11 cellular contexts compared by ENCODE assay signal in the genomic region with DNA sequence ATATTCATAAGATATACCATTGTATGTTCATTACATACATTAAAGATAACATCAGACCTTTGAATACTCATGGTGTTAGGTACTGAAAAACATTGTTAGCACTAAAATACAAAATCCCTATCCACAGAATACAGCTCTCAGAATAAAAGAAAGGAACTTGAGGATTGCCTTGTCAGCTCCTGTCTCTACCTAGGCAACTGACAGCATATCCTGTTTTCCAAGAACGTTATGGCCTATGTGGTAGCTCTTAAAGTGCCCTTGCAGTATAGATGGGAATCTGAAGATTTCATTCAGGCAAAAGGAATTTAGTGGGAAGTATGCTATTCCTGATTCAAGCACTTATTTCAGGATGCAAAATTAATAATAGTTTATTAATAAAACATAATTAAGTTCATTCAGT. TPM values are rescaled to one million over a fixed set of nuclear protein-coding genes. Genes with fewer than 3 reads are reported as not detected.
DNase-seq lines count a peak whose midpoint lies in the region; ATAC-seq and TF ChIP-seq lines count a peak whose summit lies in the region.
"Had no signal": no experiment of that assay in that cellular context is flagged by ENCODE, and none has a peak within 500 bp of the region (broad histone marks: within the 10 kb centered on the region; RNA-seq: fewer than 3 reads in every experiment).

No MANE protein-coding gene starts in this region.

- peaks cover 21 to 49% (median 30%) of the 10 kb centered on the region in 4 donors for H3K4me1 Mint-ChIP-seq in CD4-positive, alpha-beta memory T cell

- H3K27ac Mint-ChIP-seq in CD4-positive, alpha-beta memory T cell = peak overlapping the region in 1 of 7 donors; percentile 97

- ATAC-seq in Right ventricle myocardium inferior = no peak
- ATAC-seq in HG03097 (IDR thresholded peaks at IDR 0.05; ENCODE audit: low FRiP score, unreplicated experiment) = no peak

- peak overlapping the region in 1 of 2 donors; percentile 98 for H3K4me3 ChIP-seq in right atrium auricular region
- H3K4me3 ChIP-seq in adipocyte (ENCODE audit: low read length) = peak overlapping the region; percentile 99
- H3K4me3 ChIP-seq in liver (ENCODE audit: low read depth in 1 of 3, low read length in 3 of 3) = no peak overlapping the region
- peak overlapping the region in 1 of 2 donors; percentile 94 for H3K4me3 ChIP-seq in uterus
- H3K4me3 ChIP-seq in CD4-positive, alpha-beta memory T cell (ENCODE audit: low read length in 2 of 2) = no peak overlapping the region

- H3K9me3 Mint-ChIP-seq in CD4-positive, alpha-beta memory T cell = peaks cover 0 to 3% (median 0%) of the 10 kb centered on the region in 8 donors
- H3K9me3 Mint-ChIP-seq: central memory CD8-positive, alpha-beta T cell; stimulated activated naive CD8-positive, alpha-beta T cell treated with anti-CD3 and anti-CD28 coated beads, Interleukin-15, Interleukin-2, amounts not matched to agents 100 ng/mL and 50 ng/mL, for 24 hours had no signal

- no peak for TF ChIP-seq POLR2A in uterus (IDR thresholded peaks at IDR 0.05)

- H3K9me3 ChIP-seq in right atrium auricular region = no peaks in the 10 kb centered on the region
- no peaks in the 10 kb centered on the region for H3K9me3 ChIP-seq in adipocyte (ENCODE audit: control insufficient read depth, low read length)
- no peaks in the 10 kb centered on the region for H3K9me3 ChIP-seq in liver (ENCODE audit: control insufficient read depth in 4 of 4, low read length in 3 of 4)
- no peaks in the 10 kb centered on the region for H3K9me3 ChIP-seq in uterus
- H3K9me3 ChIP-seq in CD4-positive, alpha-beta memory T cell (ENCODE audit: control insufficient read depth in 1 of 2, low read length in 2 of 2) = no peaks in the 10 kb centered on the region

- no peaks in the 10 kb centered on the region for H3K27me3 ChIP-seq in right atrium auricular region
- no peaks in the 10 kb centered on the region for H3K27me3 ChIP-seq in adipocyte (replicated peaks; ENCODE audit: control insufficient read depth, insufficient read depth, low read length)
- no peaks in the 10 kb centered on the region for H3K27me3 ChIP-seq in liver (ENCODE audit: control insufficient read depth in 4 of 4, insufficient read depth in 4 of 4, low read length in 3 of 4)
- H3K27me3 ChIP-seq in uterus = no peaks in the 10 kb centered on the region
- no peaks in the 10 kb centered on the region for H3K27me3 ChIP-seq in CD4-positive, alpha-beta memory T cell (ENCODE audit: insufficient read depth, low read length)

- CTCF ChIA-PET in CD4-positive, alpha-beta memory T cell (lab: Charles Lee; ENCODE audit: partially characterized antibody) = interaction anchor here (1.1 kb wide), 1 partner anchor 50 kb away, joined by 3 read pairs; no protein-coding TSS in a partner anchor

- DNase-seq in right atrium auricular region (ENCODE audit: low spot score) (no peak), Right ventricle myocardium inferior (ENCODE audit: missing footprints) (no peak), adipocyte (ENCODE audit: low read depth) (no peak), uterus (no peak)
- DNase-seq in CD4-positive, alpha-beta memory T cell = no peak
- no peak for DNase-seq in activated CD4-positive, alpha-beta T cell treated with anti-CD3 and anti-CD28 coated beads, Interleukin-2, amount 50 U/mL, for 48 hours
- DNase-seq: NCI-H748 treated with DMSO at 0.1 percent for 48 hours had no signal

- no peak for TF ChIP-seq CTCF in right atrium auricular region (IDR thresholded peaks at IDR 0.05)
- TF ChIP-seq CTCF in liver (IDR thresholded peaks at IDR 0.05; ENCODE audit: low read depth, low read length, missing input control) = no peak
- TF ChIP-seq CTCF in uterus (IDR thresholded peaks at IDR 0.05) = no peak

- WGBS in liver = 12% methylated on average over 1 of the region's 1 CpG

- no peak overlapping the region for H3K9ac ChIP-seq in adipocyte (ENCODE audit: low read length)
- peak overlapping the region; percentile 18 to 66 for H3K9ac ChIP-seq in liver (ENCODE audit: low read depth in 1 of 2, low read length in 2 of 2)

- TF ChIP-seq RAD21 in liver (IDR thresholded peaks at IDR 0.05) = no peak

- POLR2A ChIA-PET in CD4-positive, alpha-beta memory T cell (lab: Charles Lee; ENCODE audit: partially characterized antibody) = interaction anchor here (1.5 kb wide), 1 partner anchor 9 kb away, joined by 4 read pairs; no protein-coding TSS in a partner anchor

- no peaks in the 10 kb centered on the region for H3K27me3 Mint-ChIP-seq in CD4-positive, alpha-beta memory T cell
- H3K27me3 Mint-ChIP-seq: central memory CD8-positive, alpha-beta T cell; stimulated activated naive CD8-positive, alpha-beta T cell treated with anti-CD3 and anti-CD28 coated beads, Interleukin-15, Interleukin-2, amounts not matched to agents 100 ng/mL and 50 ng/mL, for 24 hours had no signal

- peaks cover 0 to 22% of the 10 kb centered on the region in 2 donors for H3K36me3 Mint-ChIP-seq in CD4-positive, alpha-beta memory T cell

- H3K27ac ChIP-seq in right atrium auricular region (peak overlapping the region; percentile 98 to 99), liver (ENCODE audit: low read depth in 1 of 2, low read length in 2 of 2) (no peak overlapping the region), uterus (peak overlapping the region; percentile 97 to 99)
- no peak overlapping the region for H3K27ac ChIP-seq in CD4-positive, alpha-beta memory T cell (ENCODE audit: low read depth, low read length)

- H3K36me3 ChIP-seq in right atrium auricular region (no peaks in the 10 kb centered on the region), adipocyte (ENCODE audit: control insufficient read depth, insufficient read depth, low read length, severe bottlenecking) (no peaks in the 10 kb centered on the region), liver (ENCODE audit: control insufficient read depth in 4 of 4, insufficient read depth in 3 of 4, low read depth in 1 of 4, low read length in 3 of 4) (no peaks in the 10 kb centered on the region), uterus (no peaks in the 10 kb centered on the region)
- no peaks in the 10 kb centered on the region for H3K36me3 ChIP-seq in CD4-positive, alpha-beta memory T cell (ENCODE audit: insufficient read depth, low read length)

- peaks cover 0 to 26% of the 10 kb centered on the region in 2 donors for H3K4me1 ChIP-seq in right atrium auricular region
- H3K4me1 ChIP-seq in adipocyte (ENCODE audit: control insufficient read depth, insufficient read depth, low read length) = peaks cover 22% of the 10 kb centered on the region
- H3K4me1 ChIP-seq in liver (ENCODE audit: control insufficient read depth in 4 of 4, insufficient read depth in 4 of 4, low read length in 3 of 4) = peaks cover 0 to 31% (median 20%) of the 10 kb centered on the region in 4 donors
- H3K4me1 ChIP-seq in uterus = no peaks in the 10 kb centered on the region
- H3K4me1 ChIP-seq in CD4-positive, alpha-beta memory T cell (ENCODE audit: insufficient read depth, low read length) = peaks cover 29% of the 10 kb centered on the region

- intact Hi-C loops in Right ventricle myocardium inferior (cut with DNase I) (loop anchor here (5.0 to 10.0 kb wide), 2 partner anchors 94 to 122 kb away; no protein-coding TSS in a partner anchor), uterus (cut with DNase I; ENCODE audit: low total_unique reads) (no loop called here)
- intact Hi-C loops in CD4-positive, alpha-beta memory T cell (cut with micrococcal nuclease) = no loop called here

- H3K4me3 Mint-ChIP-seq in CD4-positive, alpha-beta memory T cell = no peak overlapping the region

TF ChIP-seq in liver, 16 proteins besides CTCF, POLR2A, EP300 and RAD21 (continues in another document):
- TF ChIP-seq SP1 (IDR thresholded peaks at IDR 0.05) = no peak
- no peak for TF ChIP-seq YY1 (IDR thresholded peaks at IDR 0.05)
- TF ChIP-seq RXRA (IDR thresholded peaks at IDR 0.05) = no peak
- TF ChIP-seq, protein P1, sequence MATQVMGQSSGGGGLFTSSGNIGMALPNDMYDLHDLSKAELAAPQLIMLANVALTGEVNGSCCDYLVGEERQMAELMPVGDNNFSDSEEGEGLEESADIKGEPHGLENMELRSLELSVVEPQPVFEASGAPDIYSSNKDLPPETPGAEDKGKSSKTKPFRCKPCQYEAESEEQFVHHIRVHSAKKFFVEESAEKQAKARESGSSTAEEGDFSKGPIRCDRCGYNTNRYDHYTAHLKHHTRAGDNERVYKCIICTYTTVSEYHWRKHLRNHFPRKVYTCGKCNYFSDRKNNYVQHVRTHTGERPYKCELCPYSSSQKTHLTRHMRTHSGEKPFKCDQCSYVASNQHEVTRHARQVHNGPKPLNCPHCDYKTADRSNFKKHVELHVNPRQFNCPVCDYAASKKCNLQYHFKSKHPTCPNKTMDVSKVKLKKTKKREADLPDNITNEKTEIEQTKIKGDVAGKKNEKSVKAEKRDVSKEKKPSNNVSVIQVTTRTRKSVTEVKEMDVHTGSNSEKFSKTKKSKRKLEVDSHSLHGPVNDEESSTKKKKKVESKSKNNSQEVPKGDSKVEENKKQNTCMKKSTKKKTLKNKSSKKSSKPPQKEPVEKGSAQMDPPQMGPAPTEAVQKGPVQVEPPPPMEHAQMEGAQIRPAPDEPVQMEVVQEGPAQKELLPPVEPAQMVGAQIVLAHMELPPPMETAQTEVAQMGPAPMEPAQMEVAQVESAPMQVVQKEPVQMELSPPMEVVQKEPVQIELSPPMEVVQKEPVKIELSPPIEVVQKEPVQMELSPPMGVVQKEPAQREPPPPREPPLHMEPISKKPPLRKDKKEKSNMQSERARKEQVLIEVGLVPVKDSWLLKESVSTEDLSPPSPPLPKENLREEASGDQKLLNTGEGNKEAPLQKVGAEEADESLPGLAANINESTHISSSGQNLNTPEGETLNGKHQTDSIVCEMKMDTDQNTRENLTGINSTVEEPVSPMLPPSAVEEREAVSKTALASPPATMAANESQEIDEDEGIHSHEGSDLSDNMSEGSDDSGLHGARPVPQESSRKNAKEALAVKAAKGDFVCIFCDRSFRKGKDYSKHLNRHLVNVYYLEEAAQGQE (IDR thresholded peaks at IDR 0.05) = no peak
- no peak for TF ChIP-seq HNF4A (conservative IDR thresholded peaks at IDR 0.05)
- TF ChIP-seq, protein P2, sequence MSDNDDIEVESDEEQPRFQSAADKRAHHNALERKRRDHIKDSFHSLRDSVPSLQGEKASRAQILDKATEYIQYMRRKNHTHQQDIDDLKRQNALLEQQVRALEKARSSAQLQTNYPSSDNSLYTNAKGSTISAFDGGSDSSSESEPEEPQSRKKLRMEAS (IDR thresholded peaks at IDR 0.05) = no peak
- no peak for TF ChIP-seq GABPA (IDR thresholded peaks at IDR 0.05 in 1 of 2, conservative IDR thresholded peaks at IDR 0.05 in 1 of 2)
- TF ChIP-seq TAF1 (conservative IDR thresholded peaks at IDR 0.05) = no peak

RNA-seq across cellular contexts. Expression of a gene that starts 1.8 kb away (rescaled TPM):
- total RNA-seq in right atrium auricular region (10 to 100 TPM; 64.3 to 70.7 TPM), Right ventricle myocardium inferior (43.9 TPM), liver (10 to 100 TPM; 38.2 to 41.6 TPM), uterus (100 to 1,000 TPM; 181 to 286 (median 243) TPM)
- 10 to 100 TPM in 1 of 2 donors, 1 to 10 TPM in 1; 5.1 to 17.4 TPM for polyA plus RNA-seq in liver
- total RNA-seq in CD4-positive, alpha-beta memory T cell = 100 to 1,000 TPM; 127 to 129 TPM
- polyA plus RNA-seq in CD4-positive, alpha-beta memory T cell = 100 to 1,000 TPM in 1 of 2 donors, 10 to 100 TPM in 1; 73.1 to 130 TPM

Comparison
In these comparisons a context has a peak if more than half of its experiments do, and no peak if none do; other contexts are left out.
1. H3K27ac ChIP-seq: peak in right atrium auricular region (2 of 2) and uterus (2 of 2); none in liver (0 of 2) and CD4-positive, alpha-beta memory T cell (single experiment).